38 cellular contexts compared by ENCODE assay signal in genomic region chr20:40468759-40469158, GRCh38.
"Had no signal": no experiment of that assay in that cellular context is flagged by ENCODE, and none has a peak within 500 bp of the region (broad histone marks: within the 10 kb centered on the region; RNA-seq: fewer than 3 reads in every experiment).

No MANE protein-coding gene starts in this region.

- H3K27ac Mint-ChIP-seq: activated CD4-positive, alpha-beta T cell treated with anti-CD3 and anti-CD28 coated beads, Interleukin-2, amount 10 ng/mL, durations not matched to agents 7 days and 5 days; activated CD8-positive, alpha-beta memory T cell treated with anti-CD3 and anti-CD28 coated beads, Interleukin-2, amount 10 ng/mL, durations not matched to agents 7 days and 5 days; activated CD8-positive, alpha-beta T cell treated with anti-CD3 and anti-CD28 coated beads, Interleukin-2, amount 10 ng/mL, durations not matched to agents 7 days and 5 days; activated naive CD4-positive, alpha-beta T cell treated with anti-CD3 and anti-CD28 coated beads for 36 hours; activated naive CD4-positive, alpha-beta T cell treated with anti-CD3 and anti-CD28 coated beads, Interleukin-2, amount 50 U/mL, for 24 hours; activated naive CD8-positive, alpha-beta T cell treated with anti-CD3 and anti-CD28 coated beads for 36 hours; activated naive CD8-positive, alpha-beta T cell treated with anti-CD3 and anti-CD28 coated beads, Interleukin-2, amount 50 U/mL, for 24 hours; activated T-helper 1 cell treated with anti-CD3 and anti-CD28 coated beads, Interleukin-12 subunit alpha, Interleukin-12 subunit beta, Interleukin-2, Interleukin-4 antibody, amounts not matched to agents 30 ng/mL and 10 ng/mL and 1 ng/mL, durations not matched to agents 14 hours and 24 hours and 36 hours; activated T-helper 2 cell treated with anti-CD3 and anti-CD28 coated beads, Interferon-gamma antibody, Interleukin-2, Interleukin-4, amounts not matched to agents 10 μg/mL and 5 μg/mL and 100 μg/mL, durations not matched to agents 14 hours and 24 hours and 36 hours; effector memory CD8-positive, alpha-beta T cell; T-helper 17 cell; T-helper 2 cell treated with Interferon-gamma antibody and Interleukin-4, amounts not matched to agents 5 μg/mL and 100 μg/mL, for 36 hours had no signal

- H3K4me3 Mint-ChIP-seq: activated CD4-positive, alpha-beta T cell treated with anti-CD3 and anti-CD28 coated beads, Interleukin-2, amount 10 ng/mL, durations not matched to agents 7 days and 5 days; activated CD8-positive, alpha-beta memory T cell treated with anti-CD3 and anti-CD28 coated beads, Interleukin-2, amount 10 ng/mL, durations not matched to agents 7 days and 5 days; activated CD8-positive, alpha-beta T cell treated with anti-CD3 and anti-CD28 coated beads, Interleukin-2, amount 10 ng/mL, durations not matched to agents 7 days and 5 days; activated naive CD4-positive, alpha-beta T cell treated with anti-CD3 and anti-CD28 coated beads for 36 hours; activated naive CD4-positive, alpha-beta T cell treated with anti-CD3 and anti-CD28 coated beads, Interleukin-2, amount 50 U/mL, for 24 hours; activated naive CD8-positive, alpha-beta T cell treated with anti-CD3 and anti-CD28 coated beads for 36 hours; activated naive CD8-positive, alpha-beta T cell treated with anti-CD3 and anti-CD28 coated beads, Interleukin-2, amount 50 U/mL, for 24 hours; activated T-helper 1 cell treated with anti-CD3 and anti-CD28 coated beads, Interleukin-12 subunit alpha, Interleukin-12 subunit beta, Interleukin-2, Interleukin-4 antibody, amounts not matched to agents 30 ng/mL and 10 ng/mL and 1 ng/mL, durations not matched to agents 14 hours and 24 hours and 36 hours; effector memory CD8-positive, alpha-beta T cell; T-helper 17 cell; T-helper 2 cell treated with Interferon-gamma antibody and Interleukin-4, amounts not matched to agents 5 μg/mL and 100 μg/mL, for 36 hours; WTC11 had no signal

- H3K4me1 Mint-ChIP-seq: activated CD4-positive, alpha-beta T cell treated with anti-CD3 and anti-CD28 coated beads, Interleukin-2, amount 10 ng/mL, durations not matched to agents 7 days and 5 days; activated CD8-positive, alpha-beta memory T cell treated with anti-CD3 and anti-CD28 coated beads, Interleukin-2, amount 10 ng/mL, durations not matched to agents 7 days and 5 days; activated naive CD4-positive, alpha-beta T cell treated with anti-CD3 and anti-CD28 coated beads, Interleukin-2, amount 50 U/mL, for 24 hours; activated naive CD8-positive, alpha-beta T cell treated with anti-CD3 and anti-CD28 coated beads for 36 hours; activated naive CD8-positive, alpha-beta T cell treated with anti-CD3 and anti-CD28 coated beads, Interleukin-2, amount 50 U/mL, for 24 hours; T-helper 17 cell had no signal

- H3K4me1 ChIP-seq: adrenal gland, body of pancreas, foreskin keratinocyte had no signal

- H3K36me3 ChIP-seq: adrenal gland, cardiac muscle cell, esophagus muscularis mucosa, gastrocnemius medialis, heart left ventricle had no signal

- H3K9me3 ChIP-seq: adrenal gland, body of pancreas, esophagus muscularis mucosa, gastrocnemius medialis, heart left ventricle had no signal

- H3K27ac ChIP-seq: adrenal gland, body of pancreas, cardiac muscle cell, coronary artery, esophagus muscularis mucosa, foreskin keratinocyte, gastrocnemius medialis had no signal

- H3K36me3 Mint-ChIP-seq: activated CD8-positive, alpha-beta memory T cell treated with anti-CD3 and anti-CD28 coated beads, Interleukin-2, amount 10 ng/mL, durations not matched to agents 7 days and 5 days; activated naive CD4-positive, alpha-beta T cell treated with anti-CD3 and anti-CD28 coated beads, Interleukin-2, amount 50 U/mL, for 24 hours; activated naive CD8-positive, alpha-beta T cell treated with anti-CD3 and anti-CD28 coated beads for 36 hours; WTC11 had no signal

- ATAC-seq: activated CD8-positive, alpha-beta memory T cell treated with anti-CD3 and anti-CD28 coated beads, Interleukin-2, amount 10 ng/mL, durations not matched to agents 7 days and 5 days; activated CD8-positive, alpha-beta T cell treated with anti-CD3 and anti-CD28 coated beads, Interleukin-2, amount 10 ng/mL, durations not matched to agents 7 days and 5 days; activated naive CD8-positive, alpha-beta T cell treated with anti-CD3 and anti-CD28 coated beads, Interleukin-2, amount 50 U/mL, for 24 hours; body of pancreas; effector memory CD8-positive, alpha-beta T cell; foreskin keratinocyte; gastrocnemius medialis; heart left ventricle; T-helper 17 cell; WTC11 had no signal

- H3K27me3 Mint-ChIP-seq: activated CD4-positive, alpha-beta T cell treated with anti-CD3 and anti-CD28 coated beads, Interleukin-2, amount 10 ng/mL, durations not matched to agents 7 days and 5 days; activated CD8-positive, alpha-beta memory T cell treated with anti-CD3 and anti-CD28 coated beads, Interleukin-2, amount 10 ng/mL, durations not matched to agents 7 days and 5 days; activated naive CD4-positive, alpha-beta T cell treated with anti-CD3 and anti-CD28 coated beads, Interleukin-2, amount 50 U/mL, for 24 hours; activated naive CD8-positive, alpha-beta T cell treated with anti-CD3 and anti-CD28 coated beads for 36 hours had no signal

- H3K4me3 ChIP-seq: adrenal gland, body of pancreas, cardiac muscle cell, coronary artery, esophagus muscularis mucosa, gastrocnemius medialis, heart left ventricle had no signal

- H3K9me3 Mint-ChIP-seq: activated CD4-positive, alpha-beta T cell treated with anti-CD3 and anti-CD28 coated beads, Interleukin-2, amount 10 ng/mL, durations not matched to agents 7 days and 5 days; activated naive CD4-positive, alpha-beta T cell treated with anti-CD3 and anti-CD28 coated beads for 36 hours; activated naive CD4-positive, alpha-beta T cell treated with anti-CD3 and anti-CD28 coated beads, Interleukin-2, amount 50 U/mL, for 24 hours; activated naive CD8-positive, alpha-beta T cell treated with anti-CD3 and anti-CD28 coated beads for 36 hours; activated T-helper 1 cell treated with anti-CD3 and anti-CD28 coated beads, Interleukin-12 subunit alpha, Interleukin-12 subunit beta, Interleukin-2, Interleukin-4 antibody, amounts not matched to agents 30 ng/mL and 10 ng/mL and 1 ng/mL, durations not matched to agents 14 hours and 24 hours and 36 hours; activated T-helper 2 cell treated with anti-CD3 and anti-CD28 coated beads, Interferon-gamma antibody, Interleukin-2, Interleukin-4, amounts not matched to agents 10 μg/mL and 5 μg/mL and 100 μg/mL, durations not matched to agents 14 hours and 24 hours and 36 hours; T-helper 2 cell treated with Interferon-gamma antibody and Interleukin-4, amounts not matched to agents 5 μg/mL and 100 μg/mL, for 36 hours; WTC11 had no signal

- H3K27me3 ChIP-seq: adrenal gland, body of pancreas, cardiac muscle cell, esophagus muscularis mucosa, foreskin keratinocyte, gastrocnemius medialis, heart left ventricle had no signal

- DNase-seq: activated CD4-positive, alpha-beta T cell treated with anti-CD3 and anti-CD28 coated beads for 1 hour; activated CD4-positive, alpha-beta T cell treated with anti-CD3 and anti-CD28 coated beads for 4 hours; activated CD4-positive, alpha-beta T cell treated with anti-CD3 and anti-CD28 coated beads, Interleukin-2, amount 10 ng/mL, durations not matched to agents 7 days and 5 days; activated CD4-positive, alpha-beta T cell treated with anti-CD3 and anti-CD28 coated beads, Interleukin-2, amount 50 U/mL, for 4 hours; activated CD8-positive, alpha-beta memory T cell treated with anti-CD3 and anti-CD28 coated beads, Interleukin-2, amount 10 ng/mL, durations not matched to agents 7 days and 5 days; activated CD8-positive, alpha-beta memory T cell treated with anti-CD3 and anti-CD28 coated beads, Interleukin-2, amount 50 U/mL, for 4 hours; activated CD8-positive, alpha-beta T cell treated with anti-CD3 and anti-CD28 coated beads, Interleukin-2, amount 10 ng/mL, durations not matched to agents 7 days and 5 days; activated effector memory CD4-positive, alpha-beta T cell treated with anti-CD3 and anti-CD28 coated beads, Interleukin-2, amount 50 U/mL, for 16 hours; activated naive CD4-positive, alpha-beta T cell treated with anti-CD3 and anti-CD28 coated beads for 36 hours; activated naive CD8-positive, alpha-beta T cell treated with anti-CD3 and anti-CD28 coated beads for 36 hours; activated naive CD8-positive, alpha-beta T cell treated with anti-CD3 and anti-CD28 coated beads, Interleukin-2, amount 50 U/mL, for 24 hours; activated T-cell treated with anti-CD3 and anti-CD28 coated beads, Interleukin-2, amount 50 U/mL, for 1 hour; activated T-cell treated with anti-CD3 and anti-CD28 coated beads, Interleukin-2, amount 50 U/mL, for 48 hours; adrenal gland; amygdala; aorta; body of pancreas; central memory CD4-positive, alpha-beta T cell; cerebellar nuclear complex; dermis blood vessel endothelial cell; effector CD4-positive, alpha-beta T cell; effector memory CD8-positive, alpha-beta T cell; erythroblast; foreskin keratinocyte; gastrocnemius medialis; glutamatergic neuron; heart left ventricle; T-helper 1 cell; T-helper 17 cell; T1000 had no signal
